1 cellular context compared by ENCODE assay signal in the genomic region with DNA sequence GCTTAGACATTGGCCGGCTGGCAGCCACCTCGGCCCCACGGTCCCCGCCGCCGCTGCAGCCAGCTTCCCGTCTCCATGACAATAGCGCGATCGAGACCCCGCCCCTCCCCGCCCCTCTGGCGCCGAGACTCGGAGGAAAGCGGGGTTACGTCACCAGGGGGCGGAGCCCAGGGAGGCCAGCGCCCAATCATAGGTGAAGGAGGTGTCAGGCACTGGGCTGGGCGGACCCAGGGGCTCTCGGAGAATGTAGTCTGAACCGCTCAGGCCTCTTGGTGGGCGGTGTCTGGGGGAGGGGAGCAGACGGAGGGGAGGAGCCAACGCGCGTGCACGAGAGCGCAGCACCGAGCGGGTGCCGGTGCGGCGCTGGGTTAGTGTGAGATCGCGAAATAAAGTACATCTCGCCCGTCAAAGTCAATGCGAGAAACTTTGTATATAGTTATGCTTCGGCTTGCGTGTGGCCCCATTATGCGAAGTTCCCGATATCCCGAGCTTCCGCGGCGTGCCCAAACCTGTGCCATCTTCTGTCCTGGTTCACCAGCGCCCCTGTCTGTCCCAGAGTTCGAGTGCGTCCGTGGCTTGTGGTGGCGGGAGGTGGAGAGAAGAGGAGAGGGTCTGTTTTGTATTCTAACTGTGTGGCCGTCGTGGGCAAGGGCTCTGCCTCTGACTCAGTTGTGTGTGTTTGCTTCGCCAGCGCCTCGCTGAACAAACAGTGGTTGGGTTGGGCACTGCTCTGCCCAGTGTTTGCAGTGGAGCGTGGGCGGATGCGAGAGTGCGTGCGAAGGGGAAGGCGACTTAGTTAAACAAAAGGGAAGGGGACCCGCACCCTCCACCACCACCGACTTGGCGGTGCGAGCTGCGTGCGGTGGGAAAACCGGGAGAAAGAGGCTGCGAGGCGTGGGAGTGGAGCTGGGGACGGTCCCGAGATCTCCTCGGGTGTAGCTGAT.
TF ChIP-seq lines count a peak whose summit lies in the region.

No MANE protein-coding gene starts in this region.

TF ChIP-seq in K562, 482 proteins besides CTCF, POLR2A, EP300 and RAD21 (continued from another document and continues in another):
- TF ChIP-seq, protein P1, sequence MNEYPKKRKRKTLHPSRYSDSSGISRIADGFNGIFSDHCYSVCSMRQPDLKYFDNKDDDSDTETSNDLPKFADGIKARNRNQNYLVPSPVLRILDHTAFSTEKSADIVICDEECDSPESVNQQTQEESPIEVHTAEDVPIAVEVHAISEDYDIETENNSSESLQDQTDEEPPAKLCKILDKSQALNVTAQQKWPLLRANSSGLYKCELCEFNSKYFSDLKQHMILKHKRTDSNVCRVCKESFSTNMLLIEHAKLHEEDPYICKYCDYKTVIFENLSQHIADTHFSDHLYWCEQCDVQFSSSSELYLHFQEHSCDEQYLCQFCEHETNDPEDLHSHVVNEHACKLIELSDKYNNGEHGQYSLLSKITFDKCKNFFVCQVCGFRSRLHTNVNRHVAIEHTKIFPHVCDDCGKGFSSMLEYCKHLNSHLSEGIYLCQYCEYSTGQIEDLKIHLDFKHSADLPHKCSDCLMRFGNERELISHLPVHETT (CRISPR knock-in tag; conservative IDR thresholded peaks at IDR 0.05 in 1 of 2, IDR thresholded peaks at IDR 0.05 in 1 of 2): peak in 1 of 2 experiments; percentile 80; a peak in 2 of 4 replicates
- TF ChIP-seq, protein P2, sequence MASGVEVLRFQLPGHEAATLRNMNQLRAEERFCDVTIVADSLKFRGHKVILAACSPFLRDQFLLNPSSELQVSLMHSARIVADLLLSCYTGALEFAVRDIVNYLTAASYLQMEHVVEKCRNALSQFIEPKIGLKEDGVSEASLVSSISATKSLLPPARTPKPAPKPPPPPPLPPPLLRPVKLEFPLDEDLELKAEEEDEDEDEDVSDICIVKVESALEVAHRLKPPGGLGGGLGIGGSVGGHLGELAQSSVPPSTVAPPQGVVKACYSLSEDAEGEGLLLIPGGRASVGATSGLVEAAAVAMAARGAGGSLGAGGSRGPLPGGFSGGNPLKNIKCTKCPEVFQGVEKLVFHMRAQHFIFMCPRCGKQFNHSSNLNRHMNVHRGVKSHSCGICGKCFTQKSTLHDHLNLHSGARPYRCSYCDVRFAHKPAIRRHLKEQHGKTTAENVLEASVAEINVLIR (CRISPR knock-in tag; IDR thresholded peaks at IDR 0.05): peak; percentile 57
- TF ChIP-seq ZKSCAN8 (CRISPR knock-in tag; IDR thresholded peaks at IDR 0.05) (no peak), POLR2B (IDR thresholded peaks at IDR 0.05; ENCODE audit: low read depth, partially characterized antibody) (peak; percentile 50), ARNT (IDR thresholded peaks at IDR 0.05) (0 out of 4 replicates have a peak, but pooled peaks of 1 of the 2 experiments have one; percentile 41), E2F3 (CRISPR knock-in tag; IDR thresholded peaks at IDR 0.05) (no peak), NCOA6 (IDR thresholded peaks at IDR 0.05) (peak; percentile 32; the same call in 1 of the 2 replicates), SIX5 (IDR thresholded peaks at IDR 0.05; ENCODE audit: borderline replicate concordance in 1 of 2, insufficient read depth in 1 of 2, low read depth in 1 of 2, low read length in 2 of 2) (peak; percentile 24 to 41; a peak in 2 of 4 replicates), SREBF2 (CRISPR knock-in tag; IDR thresholded peaks at IDR 0.05) (no peak), GABPB1 (CRISPR knock-in tag; IDR thresholded peaks at IDR 0.05) (peak; percentile 24; the same call in 1 of the 2 replicates), U2AF2 (optimal IDR thresholded peaks at IDR 0.05; ENCODE audit: low read depth, low read length) (no peak), ATF1 (CRISPR knock-in tag; IDR thresholded peaks at IDR 0.05) (no peak), ATF1 (tag; IDR thresholded peaks at IDR 0.05) (peak; percentile 90), BMI1 (IDR thresholded peaks at IDR 0.05; ENCODE audit: low read length) (0 out of 2 replicates have a peak, but pooled peaks have one; percentile 34), BHLHE40 (IDR thresholded peaks at IDR 0.05; ENCODE audit: low read length) (peak; percentile 73), JUN (IDR thresholded peaks at IDR 0.05; ENCODE audit: borderline replicate concordance, low read depth, low read length) (peak; percentile 20; the same call in 1 of the 2 replicates), JUN (CRISPR knock-in tag; IDR thresholded peaks at IDR 0.05; ENCODE audit: borderline replicate concordance) (no peak), FIP1L1 (IDR thresholded peaks at IDR 0.05; ENCODE audit: low read depth, low read length, poor library complexity, severe bottlenecking) (peak; percentile 23), TCF7L2 (IDR thresholded peaks at IDR 0.05; ENCODE audit: low read depth, low read length) (no peak), ZNF785 (CRISPR knock-in tag; IDR thresholded peaks at IDR 0.05) (no peak), E2F6 (IDR thresholded peaks at IDR 0.05; ENCODE audit: borderline replicate concordance in 1 of 2, extremely low read depth in 1 of 2, insufficient read depth in 1 of 2, insufficient read length in 1 of 2, low read depth in 1 of 2, low read length in 1 of 2, poor library complexity in 1 of 2, severe bottlenecking in 1 of 2) (peak in 1 of 2 experiments; percentile 31), MBD2 (IDR thresholded peaks at IDR 0.05; ENCODE audit: borderline replicate concordance, low read depth) (peak; percentile 63; the same call in 1 of the 2 replicates), HNRNPLL (IDR thresholded peaks at IDR 0.05; ENCODE audit: low read depth, low read length, poor library complexity, severe bottlenecking) (peak; percentile 81), ZNF395 (CRISPR knock-in tag; IDR thresholded peaks at IDR 0.05) (peak; percentile 28; the same call in 1 of the 2 replicates), NCOA2 (IDR thresholded peaks at IDR 0.05; ENCODE audit: partially characterized antibody in 2 of 2) (no peak), SNRNP70 (optimal IDR thresholded peaks at IDR 0.05; ENCODE audit: low read depth, low read length) (no peak), ZNF79 (CRISPR knock-in tag; IDR thresholded peaks at IDR 0.05; ENCODE audit: low read depth) (no peak), JUND (IDR thresholded peaks at IDR 0.05; ENCODE audit: borderline replicate concordance, low read depth, low read length) (peak; percentile 70), JUND (tag; IDR thresholded peaks at IDR 0.05; ENCODE audit: borderline replicate concordance, low read depth, low read length) (peak; percentile 27; the same call in 1 of the 3 replicates), GATA2 (CRISPR knock-in tag; IDR thresholded peaks at IDR 0.05) (no peak), SP2 (IDR thresholded peaks at IDR 0.05; ENCODE audit: extremely low read depth, low read depth, low read length, poor library complexity, severe bottlenecking) (no peak), NFIC (IDR thresholded peaks at IDR 0.05) (0 out of 2 replicates have a peak, but pooled peaks have one; percentile 6), RBFOX2 (IDR thresholded peaks at IDR 0.05; ENCODE audit: low read depth, low read length) (peak; percentile 64; the same call in 1 of the 2 replicates), TAF1 (IDR thresholded peaks at IDR 0.05; ENCODE audit: control insufficient read depth, extremely low read depth, insufficient read depth, low read length, severe bottlenecking) (peak; percentile 4), CHD2 (IDR thresholded peaks at IDR 0.05; ENCODE audit: low read depth, low read length) (peak; percentile 58), ZNF507 (tag; conservative IDR thresholded peaks at IDR 0.05) (no peak), KAT8 (IDR thresholded peaks at IDR 0.05; ENCODE audit: low read depth) (no peak), CREM (IDR thresholded peaks at IDR 0.05; ENCODE audit: low read depth) (peak; percentile 85), ZNF780A (CRISPR knock-in tag; IDR thresholded peaks at IDR 0.05) (no peak), HDAC1 (IDR thresholded peaks at IDR 0.05) (peak in 1 of 2 experiments; percentile 25; a peak in 1 of 4 replicates), MCM5 (IDR thresholded peaks at IDR 0.05; ENCODE audit: low read depth) (no peak), FOXP1 (CRISPR knock-in tag; IDR thresholded peaks at IDR 0.05) (no peak), TAF15 (IDR thresholded peaks at IDR 0.05; ENCODE audit: low read depth, low read length) (no peak), ILK (tag; IDR thresholded peaks at IDR 0.05; ENCODE audit: borderline replicate concordance, low read depth) (no peak), TBP (optimal IDR thresholded peaks at IDR 0.05; ENCODE audit: low read depth, low read length) (peak; percentile 62), ZBTB7A (IDR thresholded peaks at IDR 0.05; ENCODE audit: borderline replicate concordance, control insufficient read depth, low read depth, low read length) (0 out of 2 replicates have a peak, but pooled peaks have one; percentile 13), CEBPB (tag; IDR thresholded peaks at IDR 0.05) (peak; percentile 64; the same call in 1 of the 2 replicates), SOX6 (IDR thresholded peaks at IDR 0.05) (no peak), E2F5 (CRISPR knock-in tag; IDR thresholded peaks at IDR 0.05) (0 out of 2 replicates have a peak, but pooled peaks have one; percentile 27)
- TF ChIP-seq, protein P3, sequence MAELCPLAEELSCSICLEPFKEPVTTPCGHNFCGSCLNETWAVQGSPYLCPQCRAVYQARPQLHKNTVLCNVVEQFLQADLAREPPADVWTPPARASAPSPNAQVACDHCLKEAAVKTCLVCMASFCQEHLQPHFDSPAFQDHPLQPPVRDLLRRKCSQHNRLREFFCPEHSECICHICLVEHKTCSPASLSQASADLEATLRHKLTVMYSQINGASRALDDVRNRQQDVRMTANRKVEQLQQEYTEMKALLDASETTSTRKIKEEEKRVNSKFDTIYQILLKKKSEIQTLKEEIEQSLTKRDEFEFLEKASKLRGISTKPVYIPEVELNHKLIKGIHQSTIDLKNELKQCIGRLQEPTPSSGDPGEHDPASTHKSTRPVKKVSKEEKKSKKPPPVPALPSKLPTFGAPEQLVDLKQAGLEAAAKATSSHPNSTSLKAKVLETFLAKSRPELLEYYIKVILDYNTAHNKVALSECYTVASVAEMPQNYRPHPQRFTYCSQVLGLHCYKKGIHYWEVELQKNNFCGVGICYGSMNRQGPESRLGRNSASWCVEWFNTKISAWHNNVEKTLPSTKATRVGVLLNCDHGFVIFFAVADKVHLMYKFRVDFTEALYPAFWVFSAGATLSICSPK (IDR thresholded peaks at IDR 0.05; ENCODE audit: borderline replicate concordance): peak; percentile 26; the same call in 1 of the 2 replicates
- TF ChIP-seq, protein P4, sequence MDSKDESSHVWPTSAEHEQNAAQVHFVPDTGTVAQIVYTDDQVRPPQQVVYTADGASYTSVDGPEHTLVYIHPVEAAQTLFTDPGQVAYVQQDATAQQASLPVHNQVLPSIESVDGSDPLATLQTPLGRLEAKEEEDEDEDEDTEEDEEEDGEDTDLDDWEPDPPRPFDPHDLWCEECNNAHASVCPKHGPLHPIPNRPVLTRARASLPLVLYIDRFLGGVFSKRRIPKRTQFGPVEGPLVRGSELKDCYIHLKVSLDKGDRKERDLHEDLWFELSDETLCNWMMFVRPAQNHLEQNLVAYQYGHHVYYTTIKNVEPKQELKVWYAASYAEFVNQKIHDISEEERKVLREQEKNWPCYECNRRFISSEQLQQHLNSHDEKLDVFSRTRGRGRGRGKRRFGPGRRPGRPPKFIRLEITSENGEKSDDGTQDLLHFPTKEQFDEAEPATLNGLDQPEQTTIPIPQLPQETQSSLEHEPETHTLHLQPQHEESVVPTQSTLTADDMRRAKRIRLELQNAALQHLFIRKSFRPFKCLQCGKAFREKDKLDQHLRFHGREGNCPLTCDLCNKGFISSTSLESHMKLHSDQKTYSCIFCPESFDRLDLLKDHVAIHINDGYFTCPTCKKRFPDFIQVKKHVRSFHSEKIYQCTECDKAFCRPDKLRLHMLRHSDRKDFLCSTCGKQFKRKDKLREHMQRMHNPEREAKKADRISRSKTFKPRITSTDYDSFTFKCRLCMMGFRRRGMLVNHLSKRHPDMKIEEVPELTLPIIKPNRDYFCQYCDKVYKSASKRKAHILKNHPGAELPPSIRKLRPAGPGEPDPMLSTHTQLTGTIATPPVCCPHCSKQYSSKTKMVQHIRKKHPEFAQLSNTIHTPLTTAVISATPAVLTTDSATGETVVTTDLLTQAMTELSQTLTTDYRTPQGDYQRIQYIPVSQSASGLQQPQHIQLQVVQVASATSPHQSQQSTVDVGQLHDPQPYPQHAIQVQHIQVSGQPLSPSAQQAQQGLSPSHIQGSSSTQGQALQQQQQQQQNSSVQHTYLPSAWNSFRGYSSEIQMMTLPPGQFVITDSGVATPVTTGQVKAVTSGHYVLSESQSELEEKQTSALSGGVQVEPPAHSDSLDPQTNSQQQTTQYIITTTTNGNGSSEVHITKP (IDR thresholded peaks at IDR 0.05; ENCODE audit: partially characterized antibody): peak; percentile 25
- TF ChIP-seq, protein P5, sequence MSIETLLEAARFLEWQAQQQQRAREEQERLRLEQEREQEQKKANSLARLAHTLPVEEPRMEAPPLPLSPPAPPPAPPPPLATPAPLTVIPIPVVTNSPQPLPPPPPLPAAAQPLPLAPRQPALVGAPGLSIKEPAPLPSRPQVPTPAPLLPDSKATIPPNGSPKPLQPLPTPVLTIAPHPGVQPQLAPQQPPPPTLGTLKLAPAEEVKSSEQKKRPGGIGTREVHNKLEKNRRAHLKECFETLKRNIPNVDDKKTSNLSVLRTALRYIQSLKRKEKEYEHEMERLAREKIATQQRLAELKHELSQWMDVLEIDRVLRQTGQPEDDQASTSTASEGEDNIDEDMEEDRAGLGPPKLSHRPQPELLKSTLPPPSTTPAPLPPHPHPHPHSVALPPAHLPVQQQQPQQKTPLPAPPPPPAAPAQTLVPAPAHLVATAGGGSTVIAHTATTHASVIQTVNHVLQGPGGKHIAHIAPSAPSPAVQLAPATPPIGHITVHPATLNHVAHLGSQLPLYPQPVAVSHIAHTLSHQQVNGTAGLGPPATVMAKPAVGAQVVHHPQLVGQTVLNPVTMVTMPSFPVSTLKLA (conservative IDR thresholded peaks at IDR 0.05): peak; percentile 25 to 62; a peak in 2 of 4 replicates
